ENCODE assay signal across 1 cellular context in genomic region chr14:47040490-47040889, GRCh38.
TF ChIP-seq lines count a peak whose summit lies in the region.

No MANE protein-coding gene starts in this region.

TF ChIP-seq in H1, 55 proteins besides CTCF, POLR2A, EP300 and RAD21:
- TF ChIP-seq, protein P1, sequence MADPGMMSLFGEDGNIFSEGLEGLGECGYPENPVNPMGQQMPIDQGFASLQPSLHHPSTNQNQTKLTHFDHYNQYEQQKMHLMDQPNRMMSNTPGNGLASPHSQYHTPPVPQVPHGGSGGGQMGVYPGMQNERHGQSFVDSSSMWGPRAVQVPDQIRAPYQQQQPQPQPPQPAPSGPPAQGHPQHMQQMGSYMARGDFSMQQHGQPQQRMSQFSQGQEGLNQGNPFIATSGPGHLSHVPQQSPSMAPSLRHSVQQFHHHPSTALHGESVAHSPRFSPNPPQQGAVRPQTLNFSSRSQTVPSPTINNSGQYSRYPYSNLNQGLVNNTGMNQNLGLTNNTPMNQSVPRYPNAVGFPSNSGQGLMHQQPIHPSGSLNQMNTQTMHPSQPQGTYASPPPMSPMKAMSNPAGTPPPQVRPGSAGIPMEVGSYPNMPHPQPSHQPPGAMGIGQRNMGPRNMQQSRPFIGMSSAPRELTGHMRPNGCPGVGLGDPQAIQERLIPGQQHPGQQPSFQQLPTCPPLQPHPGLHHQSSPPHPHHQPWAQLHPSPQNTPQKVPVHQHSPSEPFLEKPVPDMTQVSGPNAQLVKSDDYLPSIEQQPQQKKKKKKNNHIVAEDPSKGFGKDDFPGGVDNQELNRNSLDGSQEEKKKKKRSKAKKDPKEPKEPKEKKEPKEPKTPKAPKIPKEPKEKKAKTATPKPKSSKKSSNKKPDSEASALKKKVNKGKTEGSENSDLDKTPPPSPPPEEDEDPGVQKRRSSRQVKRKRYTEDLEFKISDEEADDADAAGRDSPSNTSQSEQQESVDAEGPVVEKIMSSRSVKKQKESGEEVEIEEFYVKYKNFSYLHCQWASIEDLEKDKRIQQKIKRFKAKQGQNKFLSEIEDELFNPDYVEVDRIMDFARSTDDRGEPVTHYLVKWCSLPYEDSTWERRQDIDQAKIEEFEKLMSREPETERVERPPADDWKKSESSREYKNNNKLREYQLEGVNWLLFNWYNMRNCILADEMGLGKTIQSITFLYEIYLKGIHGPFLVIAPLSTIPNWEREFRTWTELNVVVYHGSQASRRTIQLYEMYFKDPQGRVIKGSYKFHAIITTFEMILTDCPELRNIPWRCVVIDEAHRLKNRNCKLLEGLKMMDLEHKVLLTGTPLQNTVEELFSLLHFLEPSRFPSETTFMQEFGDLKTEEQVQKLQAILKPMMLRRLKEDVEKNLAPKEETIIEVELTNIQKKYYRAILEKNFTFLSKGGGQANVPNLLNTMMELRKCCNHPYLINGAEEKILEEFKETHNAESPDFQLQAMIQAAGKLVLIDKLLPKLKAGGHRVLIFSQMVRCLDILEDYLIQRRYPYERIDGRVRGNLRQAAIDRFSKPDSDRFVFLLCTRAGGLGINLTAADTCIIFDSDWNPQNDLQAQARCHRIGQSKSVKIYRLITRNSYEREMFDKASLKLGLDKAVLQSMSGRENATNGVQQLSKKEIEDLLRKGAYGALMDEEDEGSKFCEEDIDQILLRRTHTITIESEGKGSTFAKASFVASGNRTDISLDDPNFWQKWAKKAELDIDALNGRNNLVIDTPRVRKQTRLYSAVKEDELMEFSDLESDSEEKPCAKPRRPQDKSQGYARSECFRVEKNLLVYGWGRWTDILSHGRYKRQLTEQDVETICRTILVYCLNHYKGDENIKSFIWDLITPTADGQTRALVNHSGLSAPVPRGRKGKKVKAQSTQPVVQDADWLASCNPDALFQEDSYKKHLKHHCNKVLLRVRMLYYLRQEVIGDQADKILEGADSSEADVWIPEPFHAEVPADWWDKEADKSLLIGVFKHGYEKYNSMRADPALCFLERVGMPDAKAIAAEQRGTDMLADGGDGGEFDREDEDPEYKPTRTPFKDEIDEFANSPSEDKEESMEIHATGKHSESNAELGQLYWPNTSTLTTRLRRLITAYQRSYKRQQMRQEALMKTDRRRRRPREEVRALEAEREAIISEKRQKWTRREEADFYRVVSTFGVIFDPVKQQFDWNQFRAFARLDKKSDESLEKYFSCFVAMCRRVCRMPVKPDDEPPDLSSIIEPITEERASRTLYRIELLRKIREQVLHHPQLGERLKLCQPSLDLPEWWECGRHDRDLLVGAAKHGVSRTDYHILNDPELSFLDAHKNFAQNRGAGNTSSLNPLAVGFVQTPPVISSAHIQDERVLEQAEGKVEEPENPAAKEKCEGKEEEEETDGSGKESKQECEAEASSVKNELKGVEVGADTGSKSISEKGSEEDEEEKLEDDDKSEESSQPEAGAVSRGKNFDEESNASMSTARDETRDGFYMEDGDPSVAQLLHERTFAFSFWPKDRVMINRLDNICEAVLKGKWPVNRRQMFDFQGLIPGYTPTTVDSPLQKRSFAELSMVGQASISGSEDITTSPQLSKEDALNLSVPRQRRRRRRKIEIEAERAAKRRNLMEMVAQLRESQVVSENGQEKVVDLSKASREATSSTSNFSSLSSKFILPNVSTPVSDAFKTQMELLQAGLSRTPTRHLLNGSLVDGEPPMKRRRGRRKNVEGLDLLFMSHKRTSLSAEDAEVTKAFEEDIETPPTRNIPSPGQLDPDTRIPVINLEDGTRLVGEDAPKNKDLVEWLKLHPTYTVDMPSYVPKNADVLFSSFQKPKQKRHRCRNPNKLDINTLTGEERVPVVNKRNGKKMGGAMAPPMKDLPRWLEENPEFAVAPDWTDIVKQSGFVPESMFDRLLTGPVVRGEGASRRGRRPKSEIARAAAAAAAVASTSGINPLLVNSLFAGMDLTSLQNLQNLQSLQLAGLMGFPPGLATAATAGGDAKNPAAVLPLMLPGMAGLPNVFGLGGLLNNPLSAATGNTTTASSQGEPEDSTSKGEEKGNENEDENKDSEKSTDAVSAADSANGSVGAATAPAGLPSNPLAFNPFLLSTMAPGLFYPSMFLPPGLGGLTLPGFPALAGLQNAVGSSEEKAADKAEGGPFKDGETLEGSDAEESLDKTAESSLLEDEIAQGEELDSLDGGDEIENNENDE (IDR thresholded peaks at IDR 0.05; ENCODE audit: insufficient replicate concordance, low read length): no peak
- TF ChIP-seq EGR1 (IDR thresholded peaks at IDR 0.05; ENCODE audit: borderline replicate concordance, low read depth, low read length) (no peak), PHF8 (conservative IDR thresholded peaks at IDR 0.05; ENCODE audit: low read depth, low read length) (no peak), SIX5 (IDR thresholded peaks at IDR 0.05; ENCODE audit: low read depth, low read length) (no peak), BRCA1 (IDR thresholded peaks at IDR 0.05; ENCODE audit: low read depth, low read length) (peak; percentile 47; the same call in 1 of the 2 replicates), RFX5 (IDR thresholded peaks at IDR 0.05; ENCODE audit: borderline replicate concordance, low read depth, low read length) (0 out of 2 replicates have a peak, but pooled peaks have one; percentile 21), NRF1 (IDR thresholded peaks at IDR 0.05; ENCODE audit: low read depth, low read length) (no peak), SP4 (IDR thresholded peaks at IDR 0.05; ENCODE audit: low read length) (no peak), ASH2L (IDR thresholded peaks at IDR 0.05; ENCODE audit: low read length) (no peak), TCF12 (IDR thresholded peaks at IDR 0.05; ENCODE audit: low read depth, low read length) (no peak), FOSL1 (IDR thresholded peaks at IDR 0.05; ENCODE audit: insufficient read depth, low read depth, low read length) (no peak), KDM1A (IDR thresholded peaks at IDR 0.05; ENCODE audit: borderline replicate concordance, low read length) (no peak)
- TF ChIP-seq, protein P2, sequence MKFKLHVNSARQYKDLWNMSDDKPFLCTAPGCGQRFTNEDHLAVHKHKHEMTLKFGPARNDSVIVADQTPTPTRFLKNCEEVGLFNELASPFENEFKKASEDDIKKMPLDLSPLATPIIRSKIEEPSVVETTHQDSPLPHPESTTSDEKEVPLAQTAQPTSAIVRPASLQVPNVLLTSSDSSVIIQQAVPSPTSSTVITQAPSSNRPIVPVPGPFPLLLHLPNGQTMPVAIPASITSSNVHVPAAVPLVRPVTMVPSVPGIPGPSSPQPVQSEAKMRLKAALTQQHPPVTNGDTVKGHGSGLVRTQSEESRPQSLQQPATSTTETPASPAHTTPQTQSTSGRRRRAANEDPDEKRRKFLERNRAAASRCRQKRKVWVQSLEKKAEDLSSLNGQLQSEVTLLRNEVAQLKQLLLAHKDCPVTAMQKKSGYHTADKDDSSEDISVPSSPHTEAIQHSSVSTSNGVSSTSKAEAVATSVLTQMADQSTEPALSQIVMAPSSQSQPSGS (IDR thresholded peaks at IDR 0.05; ENCODE audit: low read length): no peak
- TF ChIP-seq, protein P3, sequence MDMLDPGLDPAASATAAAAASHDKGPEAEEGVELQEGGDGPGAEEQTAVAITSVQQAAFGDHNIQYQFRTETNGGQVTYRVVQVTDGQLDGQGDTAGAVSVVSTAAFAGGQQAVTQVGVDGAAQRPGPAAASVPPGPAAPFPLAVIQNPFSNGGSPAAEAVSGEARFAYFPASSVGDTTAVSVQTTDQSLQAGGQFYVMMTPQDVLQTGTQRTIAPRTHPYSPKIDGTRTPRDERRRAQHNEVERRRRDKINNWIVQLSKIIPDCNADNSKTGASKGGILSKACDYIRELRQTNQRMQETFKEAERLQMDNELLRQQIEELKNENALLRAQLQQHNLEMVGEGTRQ (IDR thresholded peaks at IDR 0.05; ENCODE audit: low read length): no peak
